ENCODE assay signal across 8 cellular contexts in genomic region chr2:164839914-164840457, GRCh38. TPM values are rescaled to one million over a fixed set of nuclear protein-coding genes. Genes with fewer than 3 reads are reported as not detected.
A peak's percentile ranks its signal among the peaks of the same experiment; 100 is the strongest.
DNase-seq lines count a peak whose midpoint lies in the region; ATAC-seq lines count a peak whose summit lies in the region.

No MANE protein-coding gene starts in this region.

- H3K4me1 ChIP-seq in esophagus (ENCODE audit: control insufficient read depth in 2 of 2, insufficient read depth in 2 of 2, low read length in 1 of 2) (peaks cover 0 to 3% of the 10 kb centered on the region in 2 donors), trophoblast cell (ENCODE audit: control insufficient read depth in 1 of 2, insufficient read depth in 2 of 2, low read length in 2 of 2) (no peaks in the 10 kb centered on the region)

- H3K27me3 ChIP-seq in esophagus (ENCODE audit: control insufficient read depth in 1 of 2, insufficient read depth in 2 of 2, low read length in 2 of 2) (no peaks in the 10 kb centered on the region), trophoblast cell (ENCODE audit: insufficient read depth, low read length) (no peaks in the 10 kb centered on the region)

- in situ Hi-C loops in Caki2 (cut with HindIII; ENCODE audit: low pct_unique_long_range_greater_than_20kb, low sequenced_read_pairs), result no loop called here

- peaks cover 0 to 2% of the 10 kb centered on the region in 2 donors for H3K36me3 ChIP-seq in esophagus (ENCODE audit: control insufficient read depth in 2 of 2, insufficient read depth in 2 of 2, low read length in 1 of 2)
- no peaks in the 10 kb centered on the region for H3K36me3 ChIP-seq in trophoblast cell (ENCODE audit: control insufficient read depth in 1 of 2, insufficient read depth in 2 of 2, low read length in 2 of 2)

- H4K12ac ChIP-seq in trophoblast cell (ENCODE audit: low read depth, low read length), result no peak overlapping the region

- peaks cover 14% of the 10 kb centered on the region for H3K79me2 ChIP-seq in trophoblast cell (ENCODE audit: control insufficient read depth, insufficient read depth, low read length, poor library complexity)

- DNase-seq in Caki2 (ENCODE audit: low read depth), result peak; percentile 37
- DNase-seq in NCI-H2171 treated with DMSO at 0.1 percent for 48 hours (lab: John Stamatoyannopoulos, UW), result peak; percentile 78
- DNase-seq in trophoblast cell, result peak; percentile 37 to 64
- DNase-seq in NCI-H187 (lab: John Stamatoyannopoulos, UW), result no peak
- no peak for DNase-seq in NCI-H1417 treated with DMSO at 0.1 percent for 48 hours (lab: John Stamatoyannopoulos, UW)
- no peak for DNase-seq in islet precursor cell

- peaks cover 13% of the 10 kb centered on the region for H3K79me1 ChIP-seq in trophoblast cell (ENCODE audit: low read length)

- no peak overlapping the region for H3K4ac ChIP-seq in trophoblast cell (ENCODE audit: low read depth, low read length)

- no peak overlapping the region for H3K9ac ChIP-seq in trophoblast cell (ENCODE audit: low read length)

- ATAC-seq in GM19455 (IDR thresholded peaks at IDR 0.05; ENCODE audit: unreplicated experiment), result no peak

- H2AK5ac ChIP-seq in trophoblast cell (ENCODE audit: low read length), result no peak overlapping the region

- H3K9me3 ChIP-seq in esophagus (ENCODE audit: control insufficient read depth in 2 of 2, insufficient read depth in 1 of 2, low read depth in 1 of 2, low read length in 1 of 2), result no peaks in the 10 kb centered on the region
- no peaks in the 10 kb centered on the region for H3K9me3 ChIP-seq in trophoblast cell (ENCODE audit: insufficient read depth, low read depth, low read length)

- no peak overlapping the region for H4K8ac ChIP-seq in trophoblast cell (ENCODE audit: low read depth, low read length)

- no peak overlapping the region for H3K23ac ChIP-seq in trophoblast cell (ENCODE audit: low read length)

- no peak overlapping the region for H2BK5ac ChIP-seq in trophoblast cell (ENCODE audit: low read depth, low read length, poor library complexity)

- H2AFZ ChIP-seq in trophoblast cell (ENCODE audit: insufficient read depth, low read length, poor library complexity), result no peak overlapping the region

- peak overlapping the region; percentile 77 to 97 for H3K4me3 ChIP-seq in esophagus (ENCODE audit: low read depth in 1 of 2, low read length in 2 of 2)
- H3K4me3 ChIP-seq in trophoblast cell (ENCODE audit: low read depth, low read length), result no peak overlapping the region

- H3K27ac ChIP-seq in esophagus (ENCODE audit: low read depth in 2 of 2, low read length in 1 of 2) (peak overlapping the region; percentile 30 to 95), trophoblast cell (ENCODE audit: low read depth, low read length) (no peak overlapping the region)

- no peak overlapping the region for H3K18ac ChIP-seq in trophoblast cell (ENCODE audit: low read length)

- no peak overlapping the region for H2BK12ac ChIP-seq in trophoblast cell (ENCODE audit: low read length)

- H4K91ac ChIP-seq in trophoblast cell (ENCODE audit: low read depth, low read length), result no peak overlapping the region

- no peak overlapping the region for H3K14ac ChIP-seq in trophoblast cell (ENCODE audit: low read length)

- WGBS in esophagus, 2 donors, result 5 to 8% methylated on average over 8 of the region's 8 CpGs
- WGBS in trophoblast cell (ENCODE audit: extremely low coverage, insufficient coverage, insufficient read length), result no CpG with 5 or more reads among the region's 8 CpGs

- H2BK120ac ChIP-seq in trophoblast cell (ENCODE audit: insufficient read depth, low read length, poor library complexity), result no peak overlapping the region

- peak overlapping the region; percentile 59 for H3K4me2 ChIP-seq in trophoblast cell (ENCODE audit: low read length)

RNA-seq across cellular contexts. Expression of gene COBLL1, which starts 1.6 kb away (rescaled TPM):
- total RNA-seq in Caki2 (2014; rRNA removed; shearing (Covaris generic); ENCODE audit: low replicate concordance), result 4.1 and 16.4 TPM in 2 replicates
- polyA plus RNA-seq in esophagus, result 10 to 100 TPM; 18.0 to 27.9 TPM
- polyA plus RNA-seq in trophoblast cell (2013), result 140 and 143 TPM in 2 replicates

Comparison
In these comparisons a context has a peak if more than half of its experiments do, and no peak if none do; other contexts are left out.
1. DNase-seq: peak in Caki2 (single experiment), NCI-H2171 treated with DMSO at 0.1 percent for 48 hours (single experiment) and trophoblast cell (2 of 2); none in NCI-H187 (0 of 2), NCI-H1417 treated with DMSO at 0.1 percent for 48 hours (single experiment) and islet precursor cell (single experiment).